In the genomic region with DNA sequence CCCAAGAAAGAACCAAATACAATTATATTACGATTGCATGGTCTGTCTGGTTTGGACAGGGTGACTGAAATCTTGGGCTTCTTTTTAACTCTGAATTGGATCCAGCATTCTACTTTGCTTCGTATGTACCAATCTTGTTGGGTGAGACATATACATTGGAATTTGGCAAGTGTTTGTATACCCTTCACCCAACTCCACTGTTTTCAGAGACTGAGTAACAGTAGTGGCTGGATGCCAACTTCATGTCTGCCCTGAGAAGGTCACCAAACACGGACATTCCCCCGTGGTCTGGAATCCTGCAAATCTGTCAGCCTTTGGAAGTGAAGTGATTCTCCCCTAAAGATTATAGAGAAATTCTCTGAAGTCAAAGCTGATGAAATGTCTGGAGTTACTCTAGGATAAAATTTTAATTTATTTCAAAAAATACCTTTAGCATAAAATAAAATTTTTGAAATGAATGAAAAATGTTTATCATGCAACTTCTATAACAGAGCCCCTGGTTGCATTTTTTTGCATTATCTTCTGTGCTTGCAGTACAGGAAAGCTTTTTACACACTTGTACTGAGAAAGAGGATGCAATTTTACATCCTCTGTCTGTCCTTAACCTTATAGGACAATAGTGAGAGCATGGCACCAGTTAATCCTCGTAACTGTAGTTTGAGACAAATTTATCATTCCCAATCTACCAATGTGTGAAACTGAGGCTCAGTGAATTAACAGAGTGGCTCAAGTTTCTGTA, we compare ENCODE assay signal across 1 cellular context.
A peak's percentile ranks its signal among the peaks of the same experiment; 100 is the strongest.
TF ChIP-seq lines count a peak whose summit lies in the region.

No MANE protein-coding gene starts in this region.

TF ChIP-seq in HepG2, 621 proteins besides CTCF, POLR2A, EP300 and RAD21 (continued from another document):
- peak; percentile 25; the same call in 1 of the 2 replicates for TF ChIP-seq AHDC1 (CRISPR knock-in tag; IDR thresholded peaks at IDR 0.05; ENCODE audit: borderline replicate concordance)
- no peak for TF ChIP-seq PAF1 (CRISPR knock-in tag; IDR thresholded peaks at IDR 0.05)
- TF ChIP-seq KIAA2018 (CRISPR knock-in tag; IDR thresholded peaks at IDR 0.05; ENCODE audit: borderline replicate concordance): no peak
- no peak for TF ChIP-seq ZNF253 (CRISPR knock-in tag; IDR thresholded peaks at IDR 0.05; ENCODE audit: borderline replicate concordance)
- no peak for TF ChIP-seq POLR2G (IDR thresholded peaks at IDR 0.05; ENCODE audit: low read depth, low read length)
- no peak for TF ChIP-seq DPF2 (CRISPR knock-in tag; IDR thresholded peaks at IDR 0.05; ENCODE audit: borderline replicate concordance, low read depth)
- no peak for TF ChIP-seq FOXK1 (CRISPR knock-in tag; IDR thresholded peaks at IDR 0.05; ENCODE audit: borderline replicate concordance, low read depth)
- peak; percentile 51 for TF ChIP-seq FOXA3 (CRISPR knock-in tag; IDR thresholded peaks at IDR 0.05)
- no peak for TF ChIP-seq IKZF4 (CRISPR knock-in tag; IDR thresholded peaks at IDR 0.05; ENCODE audit: borderline replicate concordance, low read depth, not compliant biosample characterization)
- no peak for TF ChIP-seq ZNF326 (CRISPR knock-in tag; IDR thresholded peaks at IDR 0.05; ENCODE audit: borderline replicate concordance)
- TF ChIP-seq BRD4 (CRISPR knock-in tag; IDR thresholded peaks at IDR 0.05): no peak
- no peak for TF ChIP-seq MTERF4 (CRISPR knock-in tag; IDR thresholded peaks at IDR 0.05)
- TF ChIP-seq, protein P1, sequence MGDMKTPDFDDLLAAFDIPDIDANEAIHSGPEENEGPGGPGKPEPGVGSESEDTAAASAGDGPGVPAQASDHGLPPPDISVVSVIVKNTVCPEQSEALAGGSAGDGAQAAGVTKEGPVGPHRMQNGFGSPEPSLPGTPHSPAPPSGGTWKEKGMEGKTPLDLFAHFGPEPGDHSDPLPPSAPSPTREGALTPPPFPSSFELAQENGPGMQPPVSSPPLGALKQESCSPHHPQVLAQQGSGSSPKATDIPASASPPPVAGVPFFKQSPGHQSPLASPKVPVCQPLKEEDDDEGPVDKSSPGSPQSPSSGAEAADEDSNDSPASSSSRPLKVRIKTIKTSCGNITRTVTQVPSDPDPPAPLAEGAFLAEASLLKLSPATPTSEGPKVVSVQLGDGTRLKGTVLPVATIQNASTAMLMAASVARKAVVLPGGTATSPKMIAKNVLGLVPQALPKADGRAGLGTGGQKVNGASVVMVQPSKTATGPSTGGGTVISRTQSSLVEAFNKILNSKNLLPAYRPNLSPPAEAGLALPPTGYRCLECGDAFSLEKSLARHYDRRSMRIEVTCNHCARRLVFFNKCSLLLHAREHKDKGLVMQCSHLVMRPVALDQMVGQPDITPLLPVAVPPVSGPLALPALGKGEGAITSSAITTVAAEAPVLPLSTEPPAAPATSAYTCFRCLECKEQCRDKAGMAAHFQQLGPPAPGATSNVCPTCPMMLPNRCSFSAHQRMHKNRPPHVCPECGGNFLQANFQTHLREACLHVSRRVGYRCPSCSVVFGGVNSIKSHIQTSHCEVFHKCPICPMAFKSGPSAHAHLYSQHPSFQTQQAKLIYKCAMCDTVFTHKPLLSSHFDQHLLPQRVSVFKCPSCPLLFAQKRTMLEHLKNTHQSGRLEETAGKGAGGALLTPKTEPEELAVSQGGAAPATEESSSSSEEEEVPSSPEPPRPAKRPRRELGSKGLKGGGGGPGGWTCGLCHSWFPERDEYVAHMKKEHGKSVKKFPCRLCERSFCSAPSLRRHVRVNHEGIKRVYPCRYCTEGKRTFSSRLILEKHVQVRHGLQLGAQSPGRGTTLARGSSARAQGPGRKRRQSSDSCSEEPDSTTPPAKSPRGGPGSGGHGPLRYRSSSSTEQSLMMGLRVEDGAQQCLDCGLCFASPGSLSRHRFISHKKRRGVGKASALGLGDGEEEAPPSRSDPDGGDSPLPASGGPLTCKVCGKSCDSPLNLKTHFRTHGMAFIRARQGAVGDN (CRISPR knock-in tag; IDR thresholded peaks at IDR 0.05): no peak
- TF ChIP-seq FOSL1 (CRISPR knock-in tag; IDR thresholded peaks at IDR 0.05; ENCODE audit: borderline replicate concordance): peak; percentile 46; the same call in 1 of the 2 replicates
- no peak for TF ChIP-seq ZNF432 (CRISPR knock-in tag; IDR thresholded peaks at IDR 0.05; ENCODE audit: borderline replicate concordance)
